8 cellular contexts compared by ENCODE assay signal in genomic region chr12:123232807-123233504, GRCh38. TPM values are rescaled to one million over a fixed set of nuclear protein-coding genes. Genes with fewer than 3 reads are reported as not detected.
DNase-seq lines count a peak whose midpoint lies in the region; ATAC-seq and TF ChIP-seq lines count a peak whose summit lies in the region.

Gene MPHOSPH9 (minus strand): TSS chr12:123233141. CDS start chr12:123230364, 2,777 bp downstream.
Gene MTRFR (plus strand): TSS chr12:123233436. CDS start chr12:123253675, 20,239 bp downstream.

- H3K4me1 Mint-ChIP-seq in activated naive CD4-positive, alpha-beta T cell treated with anti-CD3 and anti-CD28 coated beads, Interleukin-2, amount 50 U/mL, for 24 hours = peaks cover 85% of the 10 kb centered on the region

- ATAC-seq in HG02588 (IDR thresholded peaks at IDR 0.05; ENCODE audit: unreplicated experiment) (peak; percentile 78), SK-N-SH treated with all-trans-retinoic acid at 6 μM for 48 hours (peak; percentile 95)

- H3K27ac Mint-ChIP-seq in activated naive CD4-positive, alpha-beta T cell treated with anti-CD3 and anti-CD28 coated beads, Interleukin-2, amount 50 U/mL, for 24 hours = peak within 1 kb of the TSS; percentile 99

- peak; percentile 99 for DNase-seq in GM06990 (ENCODE audit: extremely low read depth, insufficient read length)
- DNase-seq in NCI-H1092 (lab: John Stamatoyannopoulos, UW) = peak; percentile 98
- DNase-seq in glomerular endothelial cell (ENCODE audit: extremely low read depth, low read depth, low spot score) = peak; percentile 95
- peak; percentile 99 for DNase-seq in occipital lobe (lab: John Stamatoyannopoulos, UW)

- no peak for TF ChIP-seq CTCF in GM06990 (IDR thresholded peaks at IDR 0.05; ENCODE audit: insufficient read depth, low read length, poor library complexity, severe bottlenecking)

- no peaks in the 10 kb centered on the region for H3K27me3 Mint-ChIP-seq in activated naive CD4-positive, alpha-beta T cell treated with anti-CD3 and anti-CD28 coated beads, Interleukin-2, amount 50 U/mL, for 24 hours

- peak within 1 kb of the TSS; percentile 89 for H3K27ac ChIP-seq in temporal lobe (ENCODE audit: low read depth, low read length)

- H3K36me3 ChIP-seq in GM06990 (ENCODE audit: control insufficient read depth, insufficient read depth, low read length) = no peaks in the 10 kb centered on the region

- H3K27me3 ChIP-seq in GM06990 (replicated peaks; ENCODE audit: control insufficient read depth, insufficient read depth, low read length) = no peaks in the 10 kb centered on the region

- peaks cover 2% of the 10 kb centered on the region for H3K36me3 Mint-ChIP-seq in activated naive CD4-positive, alpha-beta T cell treated with anti-CD3 and anti-CD28 coated beads, Interleukin-2, amount 50 U/mL, for 24 hours

- H3K4me3 Mint-ChIP-seq in activated naive CD4-positive, alpha-beta T cell treated with anti-CD3 and anti-CD28 coated beads, Interleukin-2, amount 50 U/mL, for 24 hours = peak within 1 kb of the TSS; percentile 100

- H3K4me3 ChIP-seq in GM06990 (replicated peaks; ENCODE audit: low read depth, low read length) = peak within 1 kb of the TSS; percentile 82

- no peaks in the 10 kb centered on the region for H3K9me3 Mint-ChIP-seq in activated naive CD4-positive, alpha-beta T cell treated with anti-CD3 and anti-CD28 coated beads, Interleukin-2, amount 50 U/mL, for 24 hours

TF ChIP-seq in SK-N-SH treated with all-trans-retinoic acid at 6 μM for 48 hours, 23 proteins besides CTCF, POLR2A, EP300 and RAD21:
- TF ChIP-seq RARB (CRISPR knock-in tag; IDR thresholded peaks at IDR 0.05) (no peak), ZNF8 (CRISPR knock-in tag; IDR thresholded peaks at IDR 0.05) (no peak), SNAI2 (CRISPR knock-in tag; IDR thresholded peaks at IDR 0.05) (no peak), POU6F1 (CRISPR knock-in tag; IDR thresholded peaks at IDR 0.05; ENCODE audit: borderline replicate concordance, low read depth) (0 out of 2 replicates have a peak, but pooled peaks have one; percentile 44), PATZ1 (CRISPR knock-in tag; IDR thresholded peaks at IDR 0.05; ENCODE audit: borderline replicate concordance) (peak; percentile 87; the same call in 1 of the 2 replicates)
- TF ChIP-seq, protein P1, sequence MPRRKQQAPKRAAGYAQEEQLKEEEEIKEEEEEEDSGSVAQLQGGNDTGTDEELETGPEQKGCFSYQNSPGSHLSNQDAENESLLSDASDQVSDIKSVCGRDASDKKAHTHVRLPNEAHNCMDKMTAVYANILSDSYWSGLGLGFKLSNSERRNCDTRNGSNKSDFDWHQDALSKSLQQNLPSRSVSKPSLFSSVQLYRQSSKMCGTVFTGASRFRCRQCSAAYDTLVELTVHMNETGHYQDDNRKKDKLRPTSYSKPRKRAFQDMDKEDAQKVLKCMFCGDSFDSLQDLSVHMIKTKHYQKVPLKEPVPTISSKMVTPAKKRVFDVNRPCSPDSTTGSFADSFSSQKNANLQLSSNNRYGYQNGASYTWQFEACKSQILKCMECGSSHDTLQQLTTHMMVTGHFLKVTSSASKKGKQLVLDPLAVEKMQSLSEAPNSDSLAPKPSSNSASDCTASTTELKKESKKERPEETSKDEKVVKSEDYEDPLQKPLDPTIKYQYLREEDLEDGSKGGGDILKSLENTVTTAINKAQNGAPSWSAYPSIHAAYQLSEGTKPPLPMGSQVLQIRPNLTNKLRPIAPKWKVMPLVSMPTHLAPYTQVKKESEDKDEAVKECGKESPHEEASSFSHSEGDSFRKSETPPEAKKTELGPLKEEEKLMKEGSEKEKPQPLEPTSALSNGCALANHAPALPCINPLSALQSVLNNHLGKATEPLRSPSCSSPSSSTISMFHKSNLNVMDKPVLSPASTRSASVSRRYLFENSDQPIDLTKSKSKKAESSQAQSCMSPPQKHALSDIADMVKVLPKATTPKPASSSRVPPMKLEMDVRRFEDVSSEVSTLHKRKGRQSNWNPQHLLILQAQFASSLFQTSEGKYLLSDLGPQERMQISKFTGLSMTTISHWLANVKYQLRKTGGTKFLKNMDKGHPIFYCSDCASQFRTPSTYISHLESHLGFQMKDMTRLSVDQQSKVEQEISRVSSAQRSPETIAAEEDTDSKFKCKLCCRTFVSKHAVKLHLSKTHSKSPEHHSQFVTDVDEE (CRISPR knock-in tag; IDR thresholded peaks at IDR 0.05) = no peak

RNA-seq across cellular contexts. Expression of gene MPHOSPH9, which starts in this region (rescaled TPM):
- total RNA-seq in glomerular endothelial cell (26.2 and 31.3 TPM in 2 replicates), occipital lobe (101 TPM), temporal lobe (65.4 TPM)

RNA-seq across cellular contexts. Expression of gene MTRFR, which starts in this region (rescaled TPM):
- total RNA-seq in glomerular endothelial cell = 5.6 and 17.6 TPM in 2 replicates
- 13.9 TPM for total RNA-seq in occipital lobe
- 11.1 TPM for total RNA-seq in temporal lobe

Comparison
In these comparisons a context has a peak if more than half of its experiments do, and no peak if none do; other contexts are left out.
1. Peak in every context shown above with its lines: DNase-seq, ATAC-seq, H3K4me3 ChIP-seq and H3K27ac ChIP-seq.